Comparison of ENCODE assay signal across 10 cellular contexts in genomic region chr15:74319596-74320357, GRCh38. TPM values are rescaled to one million over a fixed set of nuclear protein-coding genes. Genes with fewer than 3 reads are reported as not detected.
DNase-seq lines count a peak whose midpoint lies in the region; ATAC-seq and TF ChIP-seq lines count a peak whose summit lies in the region.
"Had no signal": no experiment of that assay in that cellular context is flagged by ENCODE, and none has a peak within 500 bp of the region (broad histone marks: within the 10 kb centered on the region; RNA-seq: fewer than 3 reads in every experiment).

No MANE protein-coding gene starts in this region.

- no peak overlapping the region for H2AFZ ChIP-seq in PC-3 (ENCODE audit: low read length)

- H3K79me2 ChIP-seq in PC-3 (ENCODE audit: low read length), result no peaks in the 10 kb centered on the region

- H3K4me2 ChIP-seq in PC-3 (ENCODE audit: low read length), result no peak overlapping the region

- no peak for TF ChIP-seq POLR2A in heart left ventricle (IDR thresholded peaks at IDR 0.05)

- ATAC-seq in heart left ventricle (peak in 1 of 4 donors; percentile 13), left cardiac atrium (no peak), PC-3 (no peak), GM21576 (IDR thresholded peaks at IDR 0.05; ENCODE audit: unreplicated experiment) (no peak)

- DNase-seq in heart left ventricle (peak in 4 of 5 donors; percentile 31 to 47 (median 44)), left cardiac atrium (no peak), NT2/D1 (ENCODE audit: low read depth, low spot score) (peak; percentile 85), right atrium auricular region (ENCODE audit: low spot score) (no peak), PC-3 (no peak), nucleus accumbens (lab: John Stamatoyannopoulos, UW) (no peak), AG20443 (ENCODE audit: low spot score) (no peak)

- POLR2A ChIA-PET in PC-3 (lab: Charles Lee; ENCODE audit: unreplicated experiment), result no interaction called here

- H3K4me1 ChIP-seq in heart left ventricle (peaks cover 9 to 57% (median 54%) of the 10 kb centered on the region in 12 donors), NT2/D1 (ENCODE audit: insufficient read depth, insufficient read length) (peaks cover 34% of the 10 kb centered on the region), right atrium auricular region (peaks cover 0 to 58% of the 10 kb centered on the region in 2 donors), PC-3 (ENCODE audit: insufficient read depth, low read length) (no peaks in the 10 kb centered on the region)

- H3K27me3 ChIP-seq in heart left ventricle (no peaks in the 10 kb centered on the region), NT2/D1 (ENCODE audit: insufficient read depth, insufficient read length) (no peaks in the 10 kb centered on the region), right atrium auricular region (no peaks in the 10 kb centered on the region), PC-3 (ENCODE audit: low read length) (no peaks in the 10 kb centered on the region)

- CTCF ChIA-PET in PC-3 (lab: Charles Lee), result interaction anchor here (0.7 kb wide), 1 partner anchor 280 kb away, joined by 3 read pairs; no protein-coding TSS in a partner anchor

- H3K27ac ChIP-seq in heart left ventricle, result peak overlapping the region; percentile 19 to 90 (median 78)
- peak overlapping the region; percentile 75 to 83 for H3K27ac ChIP-seq in right atrium auricular region
- H3K27ac ChIP-seq in PC-3 (ENCODE audit: low read length), result no peak overlapping the region
- H3K27ac ChIP-seq: epithelial cell of prostate had no signal

- intact Hi-C loops in heart left ventricle (cut with DNase I) (loop anchor here (1.0 to 10.0 kb wide), 10 partner anchors 141 to 347 kb away; no protein-coding TSS in a partner anchor), left cardiac atrium (cut with DNase I) (loop anchor here in 1 of 2 donors (5.0 kb wide), 1 partner anchor 192 kb away; no protein-coding TSS in a partner anchor), PC-3 (cut with micrococcal nuclease) (loop anchor here (5.0 kb wide), 1 partner anchor 192 kb away; no protein-coding TSS in a partner anchor)

- no peaks in the 10 kb centered on the region for H3F3A ChIP-seq in PC-3 (ENCODE audit: low read length, unreplicated experiment)

- no peaks in the 10 kb centered on the region for H4K20me1 ChIP-seq in PC-3 (ENCODE audit: low read length)

- 42 to 65% (median 56%) methylated on average over 6 to 8 of the region's 8 CpGs for WGBS in heart left ventricle, 4 donors

- H3K4me3 ChIP-seq in heart left ventricle (no peak overlapping the region), NT2/D1 (ENCODE audit: insufficient read length, low read depth) (no peak overlapping the region), right atrium auricular region (no peak overlapping the region), PC-3 (ENCODE audit: low read length) (no peak overlapping the region)

- TF ChIP-seq CTCF in heart left ventricle (IDR thresholded peaks at IDR 0.05), result no peak
- no peak for TF ChIP-seq CTCF in right atrium auricular region (IDR thresholded peaks at IDR 0.05)
- TF ChIP-seq CTCF in PC-3 (conservative IDR thresholded peaks at IDR 0.05; ENCODE audit: low read depth, low read length), result no peak

- H3K36me3 ChIP-seq in heart left ventricle, result no peaks in the 10 kb centered on the region
- no peaks in the 10 kb centered on the region for H3K36me3 ChIP-seq in NT2/D1 (ENCODE audit: insufficient read depth, insufficient read length, low read length)
- H3K36me3 ChIP-seq in right atrium auricular region, result no peaks in the 10 kb centered on the region
- no peaks in the 10 kb centered on the region for H3K36me3 ChIP-seq in PC-3 (ENCODE audit: low read depth, low read length)

- H3K9ac ChIP-seq in NT2/D1 (ENCODE audit: insufficient read length, low read depth), result no peak overlapping the region
- no peak overlapping the region for H3K9ac ChIP-seq in PC-3 (ENCODE audit: low read length)

- H3K9me3 ChIP-seq in heart left ventricle, result no peaks in the 10 kb centered on the region
- H3K9me3 ChIP-seq in NT2/D1 (ENCODE audit: insufficient read depth, low read length), result no peaks in the 10 kb centered on the region
- H3K9me3 ChIP-seq in right atrium auricular region, result no peaks in the 10 kb centered on the region
- no peaks in the 10 kb centered on the region for H3K9me3 ChIP-seq in PC-3 (ENCODE audit: low read length)

- no peaks in the 10 kb centered on the region for H3K9me2 ChIP-seq in PC-3 (replicated peaks; ENCODE audit: low read length)

- no TSS peak for BruUV-seq in PC-3 (replicated peaks; lab: Mats Ljungman, UMichigan)

RNA-seq across cellular contexts. Expression of gene CYP11A1, which starts 47.7 kb away (rescaled TPM):
- total RNA-seq in heart left ventricle (1 to 10 TPM in 5 of 9 donors, under 1 TPM in 4; 0.09 to 3.4 (median 1.6) TPM), left cardiac atrium (1 to 10 TPM in 1 of 2 donors, under 1 TPM in 1; 0.29 to 1.8 TPM), right atrium auricular region (1 to 10 TPM in 1 of 2 donors, under 1 TPM in 1; 0.71 to 1.0 TPM), PC-3 (2014; rRNA removed) (0.18 TPM in 1 of 2 replicates, not detected in the other)
- under 1 TPM; 0.07 to 0.46 TPM for polyA plus RNA-seq in heart left ventricle
- total RNA-seq: pulmonary artery endothelial cell had no signal

Comparison
In these comparisons a context has a peak if more than half of its experiments do, and no peak if none do; other contexts are left out.
1. DNase-seq: peak in heart left ventricle (4 of 5) and NT2/D1 (single experiment); none in left cardiac atrium (single experiment), right atrium auricular region (single experiment), PC-3 (single experiment), nucleus accumbens (0 of 56) and AG20443 (single experiment).